16 cellular contexts compared by ENCODE assay signal in genomic region chr22:35973388-35973787, GRCh38. TPM values are rescaled to one million over a fixed set of nuclear protein-coding genes. Genes with fewer than 3 reads are reported as not detected.
A peak's percentile ranks its signal among the peaks of the same experiment; 100 is the strongest.
DNase-seq lines count a peak whose midpoint lies in the region; ATAC-seq, FAIRE-seq and TF ChIP-seq lines count a peak whose summit lies in the region.
"Had no signal": no experiment of that assay in that cellular context is flagged by ENCODE, and none has a peak within 500 bp of the region (broad histone marks: within the 10 kb centered on the region; RNA-seq: fewer than 3 reads in every experiment).

No MANE protein-coding gene starts in this region.

- TF ChIP-seq CTCF in heart right ventricle (IDR thresholded peaks at IDR 0.05) (no peak), kidney (IDR thresholded peaks at IDR 0.05; ENCODE audit: borderline replicate concordance, extremely low read depth, insufficient read depth) (no peak)

- peak overlapping the region in 1 of 10 donors; percentile 11 for H3K4me3 ChIP-seq in heart right ventricle
- H3K4me3 ChIP-seq in kidney (ENCODE audit: low read length in 2 of 2), result peak overlapping the region in 1 of 2 donors; percentile 38
- no peak overlapping the region for H3K4me3 ChIP-seq in rectal smooth muscle tissue (ENCODE audit: low read length)
- no peak overlapping the region for H3K4me3 ChIP-seq in aorta (ENCODE audit: low read length in 2 of 2)
- H3K4me3 ChIP-seq in small intestine (ENCODE audit: low read depth in 1 of 2, low read length in 2 of 2), result no peak overlapping the region

- peaks cover 17 to 90% (median 54%) of the 10 kb centered on the region in 9 donors for H3K4me1 ChIP-seq in heart right ventricle
- peaks cover 10 to 20% of the 10 kb centered on the region in 2 donors for H3K4me1 ChIP-seq in kidney (ENCODE audit: control insufficient read depth in 1 of 2, insufficient read depth in 1 of 2, low read depth in 1 of 2, low read length in 2 of 2)
- H3K4me1 ChIP-seq in rectal smooth muscle tissue (ENCODE audit: control insufficient read depth, insufficient read depth, low read length), result peaks cover 44% of the 10 kb centered on the region
- peaks cover 7 to 19% of the 10 kb centered on the region in 2 donors for H3K4me1 ChIP-seq in aorta (ENCODE audit: control insufficient read depth in 1 of 2, insufficient read depth in 2 of 2, low read length in 2 of 2)
- H3K4me1 ChIP-seq in small intestine (ENCODE audit: control insufficient read depth in 2 of 2, insufficient read depth in 1 of 2, low read depth in 1 of 2, low read length in 1 of 2), result peaks cover 0 to 2% of the 10 kb centered on the region in 2 donors
- H3K4me1 ChIP-seq: foreskin keratinocyte had no signal

- intact Hi-C loops in heart right ventricle (cut with DNase I) (loop anchor here in 2 of 10 donors (5.0 to 10.0 kb wide), 2 partner anchors 51 to 54 kb away; partner anchors contain the start of gene RBFOX2 (in 2 of the 2)), left cardiac atrium (cut with DNase I) (no loop called here), kidney (cut with DNase I) (no loop called here), aorta (cut with DNase I) (loop anchor here (5.0 kb wide), 1 partner anchor 54 kb away; the partner anchor contains the start of gene RBFOX2 (in 2 of the 2))

- H3K27me3 ChIP-seq in heart right ventricle (no peaks in the 10 kb centered on the region), rectal smooth muscle tissue (ENCODE audit: control insufficient read depth, insufficient read depth, low read length) (no peaks in the 10 kb centered on the region), aorta (ENCODE audit: control insufficient read depth in 1 of 2, insufficient read depth in 2 of 2, low read length in 1 of 2) (no peaks in the 10 kb centered on the region), small intestine (ENCODE audit: control insufficient read depth in 2 of 2, insufficient read depth in 2 of 2, low read length in 2 of 2) (peaks cover 0 to 2% of the 10 kb centered on the region in 2 donors)
- H3K27me3 ChIP-seq: foreskin keratinocyte had no signal

- no peaks in the 10 kb centered on the region for H3K9me3 ChIP-seq in heart right ventricle
- H3K9me3 ChIP-seq in kidney (ENCODE audit: control insufficient read depth in 1 of 2, low read length in 2 of 2), result no peaks in the 10 kb centered on the region
- no peaks in the 10 kb centered on the region for H3K9me3 ChIP-seq in aorta (ENCODE audit: control insufficient read depth, low read length)
- no peaks in the 10 kb centered on the region for H3K9me3 ChIP-seq in small intestine (ENCODE audit: control insufficient read depth, low read depth)

- WGBS in heart right ventricle, 2 donors, result 98 to 100% methylated on average over 1 of the region's 1 CpG
- 86 to 95% methylated on average over 1 of the region's 1 CpG for WGBS in aorta, 2 donors
- 77 to 85% (median 81%) methylated on average over 1 of the region's 1 CpG for WGBS in small intestine, 3 donors

- H3K27ac ChIP-seq in heart right ventricle, result peak overlapping the region; percentile 20 to 87 (median 66)
- H3K27ac ChIP-seq in kidney (ENCODE audit: low read depth in 2 of 2, low read length in 2 of 2), result peak overlapping the region; percentile 81 to 88
- peak overlapping the region; percentile 90 for H3K27ac ChIP-seq in rectal smooth muscle tissue (ENCODE audit: low read depth, low read length)
- H3K27ac ChIP-seq in aorta (ENCODE audit: low read depth in 1 of 2, low read length in 2 of 2), result peak overlapping the region; percentile 80 to 91
- H3K27ac ChIP-seq in small intestine (ENCODE audit: low read depth in 1 of 2, low read length in 1 of 2), result peak overlapping the region in 1 of 2 donors; percentile 66
- H3K27ac ChIP-seq: foreskin keratinocyte had no signal

- H3K36me3 ChIP-seq in heart right ventricle, result no peaks in the 10 kb centered on the region
- H3K36me3 ChIP-seq in kidney (ENCODE audit: control insufficient read depth in 1 of 2, insufficient read depth in 2 of 2, low read length in 2 of 2), result no peaks in the 10 kb centered on the region
- H3K36me3 ChIP-seq in rectal smooth muscle tissue (ENCODE audit: control insufficient read depth, insufficient read depth, low read length), result no peaks in the 10 kb centered on the region
- no peaks in the 10 kb centered on the region for H3K36me3 ChIP-seq in aorta (ENCODE audit: control insufficient read depth in 1 of 2, insufficient read depth in 2 of 2, low read length in 1 of 2)
- H3K36me3 ChIP-seq in small intestine (ENCODE audit: control insufficient read depth in 2 of 2, insufficient read depth in 2 of 2, low read length in 2 of 2), result no peaks in the 10 kb centered on the region

- H3K9ac ChIP-seq in kidney (ENCODE audit: low read length in 2 of 2), result peak overlapping the region in 1 of 2 donors; percentile 54
- H3K9ac ChIP-seq in rectal smooth muscle tissue (ENCODE audit: low read length), result no peak overlapping the region

- ATAC-seq in heart right ventricle, result peak in 5 of 8 donors; percentile 3 to 16 (median 9)
- no peak for ATAC-seq in left cardiac atrium
- no peak for ATAC-seq in aorta (ENCODE audit: low FRiP score)
- ATAC-seq in HG02885 (IDR thresholded peaks at IDR 0.05; ENCODE audit: poor library complexity, unreplicated experiment), result no peak
- ATAC-seq: activated naive CD4-positive, alpha-beta T cell treated with anti-CD3 and anti-CD28 coated beads, Interleukin-2, amount 50 U/mL, for 72 hours; foreskin keratinocyte had no signal

- DNase-seq in heart right ventricle (no peak), left cardiac atrium (no peak), kidney (no peak), aorta (no peak), hypothalamus (lab: John Stamatoyannopoulos, UW) (no peak), small intestine (no peak)
- DNase-seq: ACHN, foreskin keratinocyte, KG1, kidney glomerular epithelial cell, NCI-H1694 treated with DMSO at 0.1 percent for 48 hours, NCI-H524 had no signal

- no peak for FAIRE-seq in kidney (lab: Jason Lieb, UNC)
- FAIRE-seq in small intestine (lab: Jason Lieb, UNC), result no peak
- FAIRE-seq: TTC549 had no signal

RNA-seq across cellular contexts. Expression of gene RBFOX2, which starts 55.2 kb away (rescaled TPM):
- 100 to 1,000 TPM in 4 of 10 donors, 10 to 100 TPM in 6; 68.3 to 105 (median 95.0) TPM for total RNA-seq in heart right ventricle
- 10 to 100 TPM; 18.0 to 36.0 TPM for polyA plus RNA-seq in heart right ventricle
- total RNA-seq in left cardiac atrium, result 10 to 100 TPM; 71.5 to 73.6 TPM
- total RNA-seq in kidney, result 68.6 TPM
- polyA plus RNA-seq in kidney (ENCODE audit: insufficient read depth, low read depth, low replicate concordance), result 17.2 TPM
- total RNA-seq in aorta, result 100 to 1,000 TPM; 117 to 152 TPM
- polyA plus RNA-seq in aorta, result 10 to 100 TPM; 29.9 to 42.5 TPM
- 10 to 100 TPM; 12.3 to 34.7 (median 13.0) TPM for polyA plus RNA-seq in small intestine

Comparison
In these comparisons a context has a peak if more than half of its experiments do, and no peak if none do; other contexts are left out.
1. ATAC-seq: peak in heart right ventricle (5 of 8); none in left cardiac atrium (0 of 2), aorta (single experiment) and HG02885 (single experiment).
2. intact Hi-C loops: an anchor here in aorta (5.0 kb wide); none called in left cardiac atrium and kidney.